24 cellular contexts compared by ENCODE assay signal in genomic region chr1:116262207-116262994, GRCh38.
DNase-seq lines count a peak whose midpoint lies in the region; ATAC-seq and TF ChIP-seq lines count a peak whose summit lies in the region.
"Had no signal": no experiment of that assay in that cellular context is flagged by ENCODE, and none has a peak within 500 bp of the region (broad histone marks: within the 10 kb centered on the region; RNA-seq: fewer than 3 reads in every experiment).

No MANE protein-coding gene starts in this region.

- peak overlapping the region; percentile 82 for H3K27ac ChIP-seq in WERI-Rb-1
- H3K27ac ChIP-seq: gastrocnemius medialis had no signal

- intact Hi-C loops in mucosa of descending colon (cut with DNase I, micrococcal nuclease): loop anchor here in 1 of 2 donors (5.0 kb wide), 1 partner anchor 195 kb away; no protein-coding TSS in a partner anchor

- no peaks in the 10 kb centered on the region for H3K27me3 Mint-ChIP-seq in stimulated activated naive CD8-positive, alpha-beta T cell treated with anti-CD3 and anti-CD28 coated beads, Interleukin-15, Interleukin-2, amounts not matched to agents 100 ng/mL and 50 ng/mL, for 24 hours
- no peaks in the 10 kb centered on the region for H3K27me3 Mint-ChIP-seq in stimulated activated naive CD8-positive, alpha-beta T cell treated with anti-CD3 and anti-CD28 coated beads, Interleukin-15, amount 100 ng/mL, for 72 hours
- H3K27me3 Mint-ChIP-seq: activated CD4-positive, alpha-beta memory T cell treated with anti-CD3 and anti-CD28 coated beads for 36 hours; naive thymus-derived CD8-positive, alpha-beta T cell had no signal

- H3K4me1 ChIP-seq in mucosa of descending colon (ENCODE audit: low read depth): peaks cover 17% of the 10 kb centered on the region
- H3K4me1 ChIP-seq: gastrocnemius medialis had no signal

- H3K9me3 ChIP-seq in WERI-Rb-1 (ENCODE audit: severe bottlenecking) (no peaks in the 10 kb centered on the region), mucosa of descending colon (no peaks in the 10 kb centered on the region)
- H3K9me3 ChIP-seq: gastrocnemius medialis had no signal

- no peak for TF ChIP-seq CTCF in WERI-Rb-1 (IDR thresholded peaks at IDR 0.05; ENCODE audit: low read depth, low read length)
- TF ChIP-seq CTCF in mucosa of descending colon (IDR thresholded peaks at IDR 0.05): no peak

- H3K36me3 ChIP-seq in WERI-Rb-1: no peaks in the 10 kb centered on the region
- H3K36me3 ChIP-seq in mucosa of descending colon (ENCODE audit: low read depth): no peaks in the 10 kb centered on the region
- H3K36me3 ChIP-seq: gastrocnemius medialis had no signal

- no peaks in the 10 kb centered on the region for H3K27me3 ChIP-seq in WERI-Rb-1 (ENCODE audit: insufficient read depth, low read depth, severe bottlenecking)
- H3K27me3 ChIP-seq: gastrocnemius medialis had no signal

- peaks cover 38% of the 10 kb centered on the region for H3K4me1 Mint-ChIP-seq in stimulated activated naive CD8-positive, alpha-beta T cell treated with anti-CD3 and anti-CD28 coated beads, Interleukin-15, Interleukin-2, amounts not matched to agents 100 ng/mL and 50 ng/mL, for 24 hours (ENCODE audit: low read depth)
- peaks cover 60% of the 10 kb centered on the region for H3K4me1 Mint-ChIP-seq in stimulated activated naive CD8-positive, alpha-beta T cell treated with anti-CD3 and anti-CD28 coated beads, Interleukin-15, amount 100 ng/mL, for 72 hours
- H3K4me1 Mint-ChIP-seq: mesothelial cell of epicardium had no signal

- H3K4me3 Mint-ChIP-seq in stimulated activated naive CD8-positive, alpha-beta T cell treated with anti-CD3 and anti-CD28 coated beads, Interleukin-15, Interleukin-2, amounts not matched to agents 100 ng/mL and 50 ng/mL, for 24 hours: no peak overlapping the region
- no peak overlapping the region for H3K4me3 Mint-ChIP-seq in stimulated activated naive CD8-positive, alpha-beta T cell treated with anti-CD3 and anti-CD28 coated beads, Interleukin-15, amount 100 ng/mL, for 72 hours
- H3K4me3 Mint-ChIP-seq: activated CD4-positive, alpha-beta memory T cell treated with anti-CD3 and anti-CD28 coated beads for 36 hours; CD4-positive, CD25-positive, alpha-beta regulatory T cell; mesothelial cell of epicardium; stimulated activated naive B cell treated with anti-CD40 and anti-IgM and Interleukin-4, amounts not matched to agents 10 μg/mL and 1 μg/mL and 100 μg/mL, for 72 hours had no signal

- no peaks in the 10 kb centered on the region for H3K36me3 Mint-ChIP-seq in stimulated activated naive CD8-positive, alpha-beta T cell treated with anti-CD3 and anti-CD28 coated beads, Interleukin-15, Interleukin-2, amounts not matched to agents 100 ng/mL and 50 ng/mL, for 24 hours (ENCODE audit: low read depth)
- H3K36me3 Mint-ChIP-seq: activated CD4-positive, alpha-beta memory T cell treated with anti-CD3 and anti-CD28 coated beads for 36 hours; mesothelial cell of epicardium; naive thymus-derived CD8-positive, alpha-beta T cell; stimulated activated naive B cell treated with anti-CD40 and anti-IgM and Interleukin-4, amounts not matched to agents 10 μg/mL and 1 μg/mL and 100 μg/mL, for 72 hours had no signal

- H3K4me3 ChIP-seq in WERI-Rb-1 (ENCODE audit: low read depth, low read length) (no peak overlapping the region), mucosa of descending colon (no peak overlapping the region)
- H3K4me3 ChIP-seq: gastrocnemius medialis had no signal

- peak overlapping the region; percentile 6 for H3K27ac Mint-ChIP-seq in stimulated activated naive CD8-positive, alpha-beta T cell treated with anti-CD3 and anti-CD28 coated beads, Interleukin-15, Interleukin-2, amounts not matched to agents 100 ng/mL and 50 ng/mL, for 24 hours
- H3K27ac Mint-ChIP-seq in stimulated activated naive CD8-positive, alpha-beta T cell treated with anti-CD3 and anti-CD28 coated beads, Interleukin-15, amount 100 ng/mL, for 72 hours: peak overlapping the region in 1 of 2 donors; percentile 29
- H3K27ac Mint-ChIP-seq: activated CD4-positive, alpha-beta memory T cell treated with anti-CD3 and anti-CD28 coated beads for 36 hours; mesothelial cell of epicardium; stimulated activated naive B cell treated with anti-CD40 and anti-IgM and Interleukin-4, amounts not matched to agents 10 μg/mL and 1 μg/mL and 100 μg/mL, for 72 hours had no signal

- ATAC-seq in stimulated activated naive CD8-positive, alpha-beta T cell treated with anti-CD3 and anti-CD28 coated beads, Interleukin-15, amount 100 ng/mL, for 72 hours: no peak
- ATAC-seq in mucosa of descending colon (peak; percentile 4), HG02840 (IDR thresholded peaks at IDR 0.05; ENCODE audit: low FRiP score, unreplicated experiment) (no peak)
- ATAC-seq: gastrocnemius medialis; HCT116; stimulated activated naive B cell treated with anti-CD40 and anti-IgM and Interleukin-4, amounts not matched to agents 10 μg/mL and 1 μg/mL and 100 μg/mL, for 72 hours had no signal

- no peaks in the 10 kb centered on the region for H3K9me3 Mint-ChIP-seq in stimulated activated naive CD8-positive, alpha-beta T cell treated with anti-CD3 and anti-CD28 coated beads, Interleukin-15, Interleukin-2, amounts not matched to agents 100 ng/mL and 50 ng/mL, for 24 hours
- no peaks in the 10 kb centered on the region for H3K9me3 Mint-ChIP-seq in stimulated activated naive CD8-positive, alpha-beta T cell treated with anti-CD3 and anti-CD28 coated beads, Interleukin-15, amount 100 ng/mL, for 72 hours
- H3K9me3 Mint-ChIP-seq: activated CD4-positive, alpha-beta memory T cell treated with anti-CD3 and anti-CD28 coated beads for 36 hours; mesothelial cell of epicardium; naive thymus-derived CD8-positive, alpha-beta T cell; stimulated activated naive B cell treated with anti-CD40 and anti-IgM and Interleukin-4, amounts not matched to agents 10 μg/mL and 1 μg/mL and 100 μg/mL, for 72 hours had no signal

- no peak for DNase-seq in stimulated activated naive CD8-positive, alpha-beta T cell treated with anti-CD3 and anti-CD28 coated beads, Interleukin-15, amount 100 ng/mL, for 72 hours
- DNase-seq in WERI-Rb-1: peak; percentile 31
- DNase-seq in mucosa of descending colon: no peak
- DNase-seq in stimulated activated CD4-positive, alpha-beta T cell treated with anti-CD3 and anti-CD28 coated beads, Interleukin-4, amount 100 ng/mL, for 4 hours: no peak
- no peak for DNase-seq in NCI-H1417 treated with DMSO at 0.1 percent for 48 hours (lab: John Stamatoyannopoulos, UW)
- DNase-seq in activated CD4-positive, CD25-positive, alpha-beta regulatory T cell (lab: John Stamatoyannopoulos, UW): no peak
- DNase-seq: activated CD4-positive, alpha-beta memory T cell treated with anti-CD3 and anti-CD28 coated beads for 36 hours; activated CD8-positive, alpha-beta memory T cell treated with anti-CD3 and anti-CD28 coated beads, Interleukin-2, amount 50 U/mL, for 4 hours; activated naive CD4-positive, alpha-beta T cell treated with Interleukin-2 at 50 U/mL for 16 hours; Calu3; caudate nucleus; CD4-positive, CD25-positive, alpha-beta regulatory T cell; DMS79 treated with DMSO at 0.1 percent for 48 hours; gastrocnemius medialis; naive thymus-derived CD8-positive, alpha-beta T cell; NCI-H446 treated with DMSO at 0.1 percent for 48 hours; occipital lobe; OCI-M1; stimulated activated CD4-positive, alpha-beta T cell treated with anti-CD3 and anti-CD28 coated beads, Interleukin-15, amount 100 ng/mL, for 24 hours; stimulated activated naive B cell treated with anti-CD40 and anti-IgM and Interleukin-4, amounts not matched to agents 10 μg/mL and 1 μg/mL and 100 μg/mL, for 72 hours had no signal
